26 cellular contexts compared by ENCODE assay signal in the genomic region with DNA sequence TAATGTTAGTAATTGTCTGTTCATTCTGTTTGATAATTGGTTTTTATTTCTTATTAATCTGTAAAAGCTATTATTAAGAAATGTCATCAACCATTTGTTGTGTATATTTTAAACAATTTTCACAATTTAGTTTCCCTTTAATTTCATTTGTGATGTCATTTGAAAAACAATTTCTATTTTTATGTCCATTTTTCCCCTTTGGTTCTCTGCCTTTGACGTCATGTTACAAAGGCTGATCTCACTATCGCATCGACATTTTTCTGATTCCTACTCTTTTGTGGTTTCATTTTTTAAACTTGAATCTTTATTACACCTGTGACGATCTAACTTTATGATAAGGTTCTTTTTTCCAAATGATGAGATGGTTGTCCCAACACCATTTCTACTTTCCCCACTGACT.
DNase-seq lines count a peak whose midpoint lies in the region; ATAC-seq, FAIRE-seq and TF ChIP-seq lines count a peak whose summit lies in the region.
"Had no signal": no experiment of that assay in that cellular context is flagged by ENCODE, and none has a peak within 500 bp of the region (broad histone marks: within the 10 kb centered on the region; RNA-seq: fewer than 3 reads in every experiment).

No MANE protein-coding gene starts in this region.

- 31% methylated on average over 4 of the region's 4 CpGs for WGBS in A549 (ENCODE audit: missing lambda C conversion rate)

- DNase-seq in A549 (ENCODE audit: low read depth in 1 of 2, low spot score in 1 of 2) (no peak), UCSD-AML1 (lab: John Stamatoyannopoulos, UW; ENCODE audit: unreplicated experiment) (no peak), NCI-H1930 (lab: John Stamatoyannopoulos, UW) (no peak), GM19238 (ENCODE audit: insufficient read length, low spot score) (no peak)
- DNase-seq: 8988T; ACHN; BE2C; C1 segment of cervical spinal cord; CD4-positive, alpha-beta memory T cell; CD4-positive, CD25-positive, alpha-beta regulatory T cell; CD8-positive, alpha-beta memory T cell; COR-L47; DMS 273 treated with DMSO at 0.1 percent for 48 hours; DMS153; DMS53; DMS79; DND-41; EL; GDM1 had no signal

- no peaks in the 10 kb centered on the region for H3K4me1 ChIP-seq in A549
- H3K4me1 ChIP-seq: BE2C, BLaER1 had no signal

- no peak for TF ChIP-seq RAD21 in A549 (conservative IDR thresholded peaks at IDR 0.05 in 1 of 2, IDR thresholded peaks at IDR 0.05 in 1 of 2)

- no peak overlapping the region for H3K4me3 ChIP-seq in A549
- H3K4me3 ChIP-seq: BLaER1, GM12878 had no signal

- TF ChIP-seq POLR2A in A549 (IDR thresholded peaks at IDR 0.05; ENCODE audit: low read length), result no peak

- peaks cover 7% of the 10 kb centered on the region; the same call in 2 of the 3 replicates for H3K9me3 ChIP-seq in A549
- H3K9me3 ChIP-seq: BE2C had no signal

- CTCF ChIA-PET in A549 (lab: Yijun Ruan, JAX), result no interaction called here

- no peak overlapping the region for H3K27ac ChIP-seq in A549
- H3K27ac ChIP-seq: BLaER1 had no signal

- no peak for ATAC-seq in A549
- ATAC-seq: GM12878 had no signal

- no peak for TF ChIP-seq CTCF in A549 (IDR thresholded peaks at IDR 0.05)

- TF ChIP-seq EP300 in A549 (IDR thresholded peaks at IDR 0.05), result no peak

- no peak overlapping the region for H3K4me2 ChIP-seq in A549
- H3K4me2 ChIP-seq: BLaER1 had no signal

- POLR2A ChIA-PET in A549 (lab: Yijun Ruan, JAX), result interaction anchor here (0.6 kb wide), 1 partner anchor 41 kb away, joined by 5 read pairs; no protein-coding TSS in a partner anchor

- FAIRE-seq in A204.1 (lab: Jason Lieb, UNC) (peak; percentile 11), A549 (lab: Jason Lieb, UNC) (peak; percentile 97), colon (lab: Jason Lieb, UNC) (peak; percentile 31)
- FAIRE-seq: GM12878, GM12892, GM18507, GM19239 had no signal

TF ChIP-seq in A549, 52 proteins besides CTCF, POLR2A, EP300 and RAD21:
- TF ChIP-seq BHLHE40 (IDR thresholded peaks at IDR 0.05; ENCODE audit: low read depth, low read length) (no peak), ZNF302 (CRISPR knock-in tag; IDR thresholded peaks at IDR 0.05) (no peak), ZSCAN20 (CRISPR knock-in tag; IDR thresholded peaks at IDR 0.05) (no peak), ZC3H11A (IDR thresholded peaks at IDR 0.05) (no peak), KDM5A (IDR thresholded peaks at IDR 0.05) (no peak), RARB (CRISPR knock-in tag; IDR thresholded peaks at IDR 0.05) (no peak), CHD2 (IDR thresholded peaks at IDR 0.05; ENCODE audit: low read length, partially characterized antibody) (no peak), ATOH8 (CRISPR knock-in tag; IDR thresholded peaks at IDR 0.05; ENCODE audit: low read depth) (no peak), NFE2L2 (conservative IDR thresholded peaks at IDR 0.05; ENCODE audit: low read length) (no peak), RNF2 (IDR thresholded peaks at IDR 0.05; ENCODE audit: borderline replicate concordance, low read depth) (no peak), CEBPB (IDR thresholded peaks at IDR 0.05) (no peak), CHD4 (IDR thresholded peaks at IDR 0.05; ENCODE audit: borderline replicate concordance) (no peak), EHMT2 (IDR thresholded peaks at IDR 0.05; ENCODE audit: low read depth) (no peak), TP53 (CRISPR knock-in tag; IDR thresholded peaks at IDR 0.05) (no peak), GATA3 (IDR thresholded peaks at IDR 0.05; ENCODE audit: borderline replicate concordance) (no peak), MAZ (IDR thresholded peaks at IDR 0.05; ENCODE audit: borderline replicate concordance, low read depth, low read length) (no peak), MAFK (IDR thresholded peaks at IDR 0.05; ENCODE audit: partially characterized antibody) (no peak), RFX5 (IDR thresholded peaks at IDR 0.05) (no peak), TFCP2L1 (CRISPR knock-in tag; IDR thresholded peaks at IDR 0.05) (no peak), HOXB13 (CRISPR knock-in tag; IDR thresholded peaks at IDR 0.05; ENCODE audit: low read depth) (no peak)
